1 cellular context compared by ENCODE assay signal in the genomic region with DNA sequence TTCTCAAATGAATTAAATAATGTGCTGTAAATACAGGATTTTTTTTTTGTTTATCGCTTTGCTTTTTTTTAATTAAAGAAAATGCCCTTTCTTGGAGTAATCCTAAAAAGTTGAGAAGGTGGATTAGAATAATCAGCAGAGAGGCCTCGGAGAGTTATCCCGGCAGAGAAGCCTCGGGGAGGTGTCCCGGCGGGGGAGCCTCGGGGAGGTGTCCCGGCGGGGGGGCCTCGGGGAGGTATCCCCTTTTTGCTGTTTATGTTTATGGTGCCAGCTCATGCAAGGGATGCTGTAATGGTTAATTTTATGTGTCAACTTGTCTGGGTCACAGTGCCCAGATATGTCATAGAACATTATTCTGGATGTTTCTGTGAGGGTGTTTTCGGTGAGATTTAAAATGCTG.
TF ChIP-seq lines count a peak whose summit lies in the region.

No MANE protein-coding gene starts in this region.

TF ChIP-seq in GM23338, 12 proteins besides CTCF, POLR2A, EP300 and RAD21:
- TF ChIP-seq ZNF331 (CRISPR knock-in tag; IDR thresholded peaks at IDR 0.05; ENCODE audit: low read depth) (no peak), JUNB (IDR thresholded peaks at IDR 0.05; ENCODE audit: unreplicated experiment) (no peak), POLR2AphosphoS5 (IDR thresholded peaks at IDR 0.05; ENCODE audit: low read depth) (no peak), CREB1 (CRISPR knock-in tag; IDR thresholded peaks at IDR 0.05; ENCODE audit: low read depth) (no peak), ZNF114 (CRISPR knock-in tag; IDR thresholded peaks at IDR 0.05) (no peak), STAT1 (IDR thresholded peaks at IDR 0.05; ENCODE audit: unreplicated experiment) (no peak), EZH2 (IDR thresholded peaks at IDR 0.05; ENCODE audit: low read depth, unreplicated experiment) (no peak), NANOG (IDR thresholded peaks at IDR 0.05; ENCODE audit: borderline replicate concordance) (no peak), EZH2phosphoT487 (IDR thresholded peaks at IDR 0.05; ENCODE audit: unreplicated experiment) (no peak)
- TF ChIP-seq, protein P1, sequence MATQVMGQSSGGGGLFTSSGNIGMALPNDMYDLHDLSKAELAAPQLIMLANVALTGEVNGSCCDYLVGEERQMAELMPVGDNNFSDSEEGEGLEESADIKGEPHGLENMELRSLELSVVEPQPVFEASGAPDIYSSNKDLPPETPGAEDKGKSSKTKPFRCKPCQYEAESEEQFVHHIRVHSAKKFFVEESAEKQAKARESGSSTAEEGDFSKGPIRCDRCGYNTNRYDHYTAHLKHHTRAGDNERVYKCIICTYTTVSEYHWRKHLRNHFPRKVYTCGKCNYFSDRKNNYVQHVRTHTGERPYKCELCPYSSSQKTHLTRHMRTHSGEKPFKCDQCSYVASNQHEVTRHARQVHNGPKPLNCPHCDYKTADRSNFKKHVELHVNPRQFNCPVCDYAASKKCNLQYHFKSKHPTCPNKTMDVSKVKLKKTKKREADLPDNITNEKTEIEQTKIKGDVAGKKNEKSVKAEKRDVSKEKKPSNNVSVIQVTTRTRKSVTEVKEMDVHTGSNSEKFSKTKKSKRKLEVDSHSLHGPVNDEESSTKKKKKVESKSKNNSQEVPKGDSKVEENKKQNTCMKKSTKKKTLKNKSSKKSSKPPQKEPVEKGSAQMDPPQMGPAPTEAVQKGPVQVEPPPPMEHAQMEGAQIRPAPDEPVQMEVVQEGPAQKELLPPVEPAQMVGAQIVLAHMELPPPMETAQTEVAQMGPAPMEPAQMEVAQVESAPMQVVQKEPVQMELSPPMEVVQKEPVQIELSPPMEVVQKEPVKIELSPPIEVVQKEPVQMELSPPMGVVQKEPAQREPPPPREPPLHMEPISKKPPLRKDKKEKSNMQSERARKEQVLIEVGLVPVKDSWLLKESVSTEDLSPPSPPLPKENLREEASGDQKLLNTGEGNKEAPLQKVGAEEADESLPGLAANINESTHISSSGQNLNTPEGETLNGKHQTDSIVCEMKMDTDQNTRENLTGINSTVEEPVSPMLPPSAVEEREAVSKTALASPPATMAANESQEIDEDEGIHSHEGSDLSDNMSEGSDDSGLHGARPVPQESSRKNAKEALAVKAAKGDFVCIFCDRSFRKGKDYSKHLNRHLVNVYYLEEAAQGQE (IDR thresholded peaks at IDR 0.05; ENCODE audit: unreplicated experiment), result no peak
- TF ChIP-seq, protein P2, sequence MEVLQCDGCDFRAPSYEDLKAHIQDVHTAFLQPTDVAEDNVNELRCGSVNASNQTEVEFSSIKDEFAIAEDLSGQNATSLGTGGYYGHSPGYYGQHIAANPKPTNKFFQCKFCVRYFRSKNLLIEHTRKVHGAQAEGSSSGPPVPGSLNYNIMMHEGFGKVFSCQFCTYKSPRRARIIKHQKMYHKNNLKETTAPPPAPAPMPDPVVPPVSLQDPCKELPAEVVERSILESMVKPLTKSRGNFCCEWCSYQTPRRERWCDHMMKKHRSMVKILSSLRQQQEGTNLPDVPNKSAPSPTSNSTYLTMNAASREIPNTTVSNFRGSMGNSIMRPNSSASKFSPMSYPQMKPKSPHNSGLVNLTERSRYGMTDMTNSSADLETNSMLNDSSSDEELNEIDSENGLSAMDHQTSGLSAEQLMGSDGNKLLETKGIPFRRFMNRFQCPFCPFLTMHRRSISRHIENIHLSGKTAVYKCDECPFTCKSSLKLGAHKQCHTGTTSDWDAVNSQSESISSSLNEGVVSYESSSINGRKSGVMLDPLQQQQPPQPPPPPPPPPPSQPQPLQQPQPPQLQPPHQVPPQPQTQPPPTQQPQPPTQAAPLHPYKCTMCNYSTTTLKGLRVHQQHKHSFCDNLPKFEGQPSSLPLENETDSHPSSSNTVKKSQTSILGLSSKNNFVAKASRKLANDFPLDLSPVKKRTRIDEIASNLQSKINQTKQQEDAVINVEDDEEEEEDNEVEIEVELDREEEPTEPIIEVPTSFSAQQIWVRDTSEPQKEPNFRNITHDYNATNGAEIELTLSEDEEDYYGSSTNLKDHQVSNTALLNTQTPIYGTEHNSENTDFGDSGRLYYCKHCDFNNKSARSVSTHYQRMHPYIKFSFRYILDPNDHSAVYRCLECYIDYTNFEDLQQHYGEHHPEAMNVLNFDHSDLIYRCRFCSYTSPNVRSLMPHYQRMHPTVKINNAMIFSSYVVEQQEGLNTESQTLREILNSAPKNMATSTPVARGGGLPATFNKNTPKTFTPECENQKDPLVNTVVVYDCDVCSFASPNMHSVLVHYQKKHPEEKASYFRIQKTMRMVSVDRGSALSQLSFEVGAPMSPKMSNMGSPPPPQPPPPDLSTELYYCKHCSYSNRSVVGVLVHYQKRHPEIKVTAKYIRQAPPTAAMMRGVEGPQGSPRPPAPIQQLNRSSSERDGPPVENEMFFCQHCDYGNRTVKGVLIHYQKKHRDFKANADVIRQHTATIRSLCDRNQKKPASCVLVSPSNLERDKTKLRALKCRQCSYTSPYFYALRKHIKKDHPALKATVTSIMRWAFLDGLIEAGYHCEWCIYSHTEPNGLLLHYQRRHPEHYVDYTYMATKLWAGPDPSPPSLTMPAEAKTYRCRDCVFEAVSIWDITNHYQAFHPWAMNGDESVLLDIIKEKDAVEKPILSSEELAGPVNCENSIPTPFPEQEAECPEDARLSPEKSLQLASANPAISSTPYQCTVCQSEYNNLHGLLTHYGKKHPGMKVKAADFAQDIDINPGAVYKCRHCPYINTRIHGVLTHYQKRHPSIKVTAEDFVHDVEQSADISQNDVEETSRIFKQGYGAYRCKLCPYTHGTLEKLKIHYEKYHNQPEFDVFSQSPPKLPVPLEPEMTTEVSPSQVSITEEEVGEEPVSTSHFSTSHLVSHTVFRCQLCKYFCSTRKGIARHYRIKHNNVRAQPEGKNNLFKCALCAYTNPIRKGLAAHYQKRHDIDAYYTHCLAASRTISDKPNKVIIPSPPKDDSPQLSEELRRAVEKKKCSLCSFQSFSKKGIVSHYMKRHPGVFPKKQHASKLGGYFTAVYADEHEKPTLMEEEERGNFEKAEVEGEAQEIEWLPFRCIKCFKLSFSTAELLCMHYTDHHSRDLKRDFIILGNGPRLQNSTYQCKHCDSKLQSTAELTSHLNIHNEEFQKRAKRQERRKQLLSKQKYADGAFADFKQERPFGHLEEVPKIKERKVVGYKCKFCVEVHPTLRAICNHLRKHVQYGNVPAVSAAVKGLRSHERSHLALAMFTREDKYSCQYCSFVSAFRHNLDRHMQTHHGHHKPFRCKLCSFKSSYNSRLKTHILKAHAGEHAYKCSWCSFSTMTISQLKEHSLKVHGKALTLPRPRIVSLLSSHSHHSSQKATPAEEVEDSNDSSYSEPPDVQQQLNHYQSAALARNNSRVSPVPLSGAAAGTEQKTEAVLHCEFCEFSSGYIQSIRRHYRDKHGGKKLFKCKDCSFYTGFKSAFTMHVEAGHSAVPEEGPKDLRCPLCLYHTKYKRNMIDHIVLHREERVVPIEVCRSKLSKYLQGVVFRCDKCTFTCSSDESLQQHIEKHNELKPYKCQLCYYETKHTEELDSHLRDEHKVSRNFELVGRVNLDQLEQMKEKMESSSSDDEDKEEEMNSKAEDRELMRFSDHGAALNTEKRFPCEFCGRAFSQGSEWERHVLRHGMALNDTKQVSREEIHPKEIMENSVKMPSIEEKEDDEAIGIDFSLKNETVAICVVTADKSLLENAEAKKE (CRISPR knock-in tag; IDR thresholded peaks at IDR 0.05), result no peak
- TF ChIP-seq, protein P3, sequence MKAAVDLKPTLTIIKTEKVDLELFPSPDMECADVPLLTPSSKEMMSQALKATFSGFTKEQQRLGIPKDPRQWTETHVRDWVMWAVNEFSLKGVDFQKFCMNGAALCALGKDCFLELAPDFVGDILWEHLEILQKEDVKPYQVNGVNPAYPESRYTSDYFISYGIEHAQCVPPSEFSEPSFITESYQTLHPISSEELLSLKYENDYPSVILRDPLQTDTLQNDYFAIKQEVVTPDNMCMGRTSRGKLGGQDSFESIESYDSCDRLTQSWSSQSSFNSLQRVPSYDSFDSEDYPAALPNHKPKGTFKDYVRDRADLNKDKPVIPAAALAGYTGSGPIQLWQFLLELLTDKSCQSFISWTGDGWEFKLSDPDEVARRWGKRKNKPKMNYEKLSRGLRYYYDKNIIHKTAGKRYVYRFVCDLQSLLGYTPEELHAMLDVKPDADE (IDR thresholded peaks at IDR 0.05), result no peak
